18 cellular contexts compared by ENCODE assay signal in genomic region chr6:2616796-2617195, GRCh38.
"Had no signal": no experiment of that assay in that cellular context is flagged by ENCODE, and none has a peak within 500 bp of the region (broad histone marks: within the 10 kb centered on the region; RNA-seq: fewer than 3 reads in every experiment).

No MANE protein-coding gene starts in this region.

- DNase-seq: activated CD4-positive, alpha-beta T cell treated with anti-CD3 and anti-CD28 coated beads, Interleukin-2, amount 50 U/mL, for 4 hours; activated CD4-positive, CD25-positive, alpha-beta regulatory T cell treated with anti-CD3 and anti-CD28 coated beads, Interleukin-2, amount 50 U/mL, for 72 hours; activated naive CD4-positive, alpha-beta T cell treated with anti-CD3 and anti-CD28 coated beads for 36 hours; activated naive CD8-positive, alpha-beta T cell treated with anti-CD3 and anti-CD28 coated beads, Interleukin-2, amount 50 U/mL, for 24 hours; activated T-cell treated with anti-CD3 and anti-CD28 coated beads for 4 hours; caudate nucleus; colonic mucosa; effector CD4-positive, alpha-beta T cell; left colon; lower lobe of right lung; retina; stimulated activated CD4-positive, alpha-beta T cell treated with anti-CD3 and anti-CD28 coated beads, Interleukin-2, amount 100 ng/mL, for 48 hours; T-helper 9 cell; tibial artery had no signal

- FAIRE-seq: endothelial cell of umbilical vein, islet of Langerhans, urothelium cell line had no signal

- H3K27me3 ChIP-seq: colonic mucosa, gastroesophageal sphincter, tibial artery had no signal

- H3K36me3 ChIP-seq: colonic mucosa, gastroesophageal sphincter, lower lobe of right lung, tibial artery had no signal

- H3K4me3 ChIP-seq: colonic mucosa, gastroesophageal sphincter, lower lobe of right lung, tibial artery had no signal
